In the genomic region with DNA sequence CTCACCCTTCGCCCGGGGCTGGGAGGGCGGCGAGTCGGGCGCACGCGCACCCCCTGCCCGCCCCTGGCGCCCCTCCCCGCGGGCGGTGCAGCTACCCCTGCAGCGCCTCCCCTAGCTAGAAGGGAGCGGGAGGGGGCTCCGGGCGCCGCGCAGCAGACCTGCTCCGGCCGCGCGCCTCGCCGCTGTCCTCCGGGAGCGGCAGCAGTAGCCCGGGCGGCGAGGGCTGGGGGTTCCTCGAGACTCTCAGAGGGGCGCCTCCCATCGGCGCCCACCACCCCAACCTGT, we compare ENCODE assay signal across 8 cellular contexts. TPM values are rescaled to one million over a fixed set of nuclear protein-coding genes. Genes with fewer than 3 reads are reported as not detected.
DNase-seq lines count a peak whose midpoint lies in the region; ATAC-seq and TF ChIP-seq lines count a peak whose summit lies in the region.

A gene with protein sequence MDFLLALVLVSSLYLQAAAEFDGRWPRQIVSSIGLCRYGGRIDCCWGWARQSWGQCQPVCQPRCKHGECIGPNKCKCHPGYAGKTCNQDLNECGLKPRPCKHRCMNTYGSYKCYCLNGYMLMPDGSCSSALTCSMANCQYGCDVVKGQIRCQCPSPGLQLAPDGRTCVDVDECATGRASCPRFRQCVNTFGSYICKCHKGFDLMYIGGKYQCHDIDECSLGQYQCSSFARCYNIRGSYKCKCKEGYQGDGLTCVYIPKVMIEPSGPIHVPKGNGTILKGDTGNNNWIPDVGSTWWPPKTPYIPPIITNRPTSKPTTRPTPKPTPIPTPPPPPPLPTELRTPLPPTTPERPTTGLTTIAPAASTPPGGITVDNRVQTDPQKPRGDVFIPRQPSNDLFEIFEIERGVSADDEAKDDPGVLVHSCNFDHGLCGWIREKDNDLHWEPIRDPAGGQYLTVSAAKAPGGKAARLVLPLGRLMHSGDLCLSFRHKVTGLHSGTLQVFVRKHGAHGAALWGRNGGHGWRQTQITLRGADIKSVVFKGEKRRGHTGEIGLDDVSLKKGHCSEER (plus strand): TSS at position 148 of the 285 bp plus-strand sequence. CDS start 182 bp downstream, outside the sequence.

- H2AFZ ChIP-seq in MM.1S (ENCODE audit: low read length), result peak within 1 kb of the TSS; percentile 92

- TF ChIP-seq CTCF in MM.1S (IDR thresholded peaks at IDR 0.05; ENCODE audit: low read length) (no peak), dorsolateral prefrontal cortex (IDR thresholded peaks at IDR 0.05 in 54 of 56, conservative IDR thresholded peaks at IDR 0.05 in 2 of 56; ENCODE audit: low read depth in 1 of 56, partially characterized antibody in 56 of 56) (no peak), mesothelial cell of epicardium (IDR thresholded peaks at IDR 0.05; ENCODE audit: unreplicated experiment) (no peak)

- H3K4me3 ChIP-seq in MM.1S (ENCODE audit: low read length), result peak within 1 kb of the TSS; percentile 82
- peak within 1 kb of the TSS; percentile 3 to 68 (median 52) for H3K4me3 ChIP-seq in dorsolateral prefrontal cortex

- peak within 1 kb of the TSS; percentile 75 for H3K27ac Mint-ChIP-seq in mesothelial cell of epicardium
- no peak within 1 kb of the TSS for H3K27ac Mint-ChIP-seq in activated T-helper 17 cell treated with anti-CD3 and anti-CD28 coated beads, Interleukin-2, amount 50 U/mL, for 72 hours

- H3K9me3 ChIP-seq in MM.1S (replicated peaks; ENCODE audit: insufficient read depth, low read length), result no peaks in the 10 kb centered on the region

- H3K79me2 ChIP-seq in MM.1S (ENCODE audit: low read length), result peaks cover 23% of the 10 kb centered on the region

- H3K36me3 ChIP-seq in MM.1S (replicated peaks; ENCODE audit: insufficient read depth, low read length), result no peaks in the 10 kb centered on the region

- peak within 1 kb of the TSS; percentile 87 for H3K4me3 Mint-ChIP-seq in mesothelial cell of epicardium
- no peak within 1 kb of the TSS for H3K4me3 Mint-ChIP-seq in activated T-helper 17 cell treated with anti-CD3 and anti-CD28 coated beads, Interleukin-2, amount 50 U/mL, for 72 hours

- peaks cover 19% of the 10 kb centered on the region for H3K4me1 ChIP-seq in MM.1S (ENCODE audit: low read length)

- H3K27ac ChIP-seq in MM.1S (ENCODE audit: low read length) (peak within 1 kb of the TSS; percentile 65; the same call in 1 of the 2 replicates), dorsolateral prefrontal cortex (peak within 1 kb of the TSS in 8 of 59 donors; percentile 20 to 56 (median 36))

- H3K27me3 ChIP-seq in MM.1S (replicated peaks; ENCODE audit: insufficient read depth, low read length) (no peaks in the 10 kb centered on the region), dorsolateral prefrontal cortex (peaks cover 0 to 77% (median 38%) of the 10 kb centered on the region in 45 donors)

- DNase-seq in D341Med (ENCODE audit: low spot score) (peak; percentile 77), MM.1S (peak; percentile 73), dorsolateral prefrontal cortex (peak in 1 of 10 donors; percentile 37), mesothelial cell of epicardium (ENCODE audit: low spot score in 2 of 2, unreplicated experiment in 2 of 2) (peak; percentile 37 to 62), hippocampal formation (lab: John Stamatoyannopoulos, UW) (no peak), hepatic stellate cell (ENCODE audit: low spot score) (no peak)

- H3K9me3 Mint-ChIP-seq in mesothelial cell of epicardium, result no peaks in the 10 kb centered on the region
- H3K9me3 Mint-ChIP-seq in activated T-helper 17 cell treated with anti-CD3 and anti-CD28 coated beads, Interleukin-2, amount 50 U/mL, for 72 hours, result no peaks in the 10 kb centered on the region

- peak within 1 kb of the TSS; percentile 77 for H3K9ac ChIP-seq in MM.1S (ENCODE audit: low read length)

- peaks cover 26% of the 10 kb centered on the region for H3K4me1 Mint-ChIP-seq in mesothelial cell of epicardium
- H3K4me1 Mint-ChIP-seq in activated T-helper 17 cell treated with anti-CD3 and anti-CD28 coated beads, Interleukin-2, amount 50 U/mL, for 72 hours, result no peaks in the 10 kb centered on the region

- H3K4me2 ChIP-seq in MM.1S (ENCODE audit: low read depth, low read length), result peak within 1 kb of the TSS; percentile 78

- H4K20me1 ChIP-seq in MM.1S (ENCODE audit: insufficient read depth, low read length), result no peaks in the 10 kb centered on the region

- intact Hi-C loops in dorsolateral prefrontal cortex (cut with DNase I), result no loop called here

- H3F3A ChIP-seq in MM.1S (ENCODE audit: insufficient read depth, low read length), result peaks cover 17% of the 10 kb centered on the region

- H3K36me3 Mint-ChIP-seq in mesothelial cell of epicardium, result peaks cover 3% of the 10 kb centered on the region
- no peaks in the 10 kb centered on the region for H3K36me3 Mint-ChIP-seq in activated T-helper 17 cell treated with anti-CD3 and anti-CD28 coated beads, Interleukin-2, amount 50 U/mL, for 72 hours (ENCODE audit: low read depth)

- peak; percentile 28 for ATAC-seq in GM21515 (IDR thresholded peaks at IDR 0.05; ENCODE audit: unreplicated experiment)
- no peak for ATAC-seq in activated T-helper 17 cell treated with anti-CD3 and anti-CD28 coated beads, Interleukin-2, amount 50 U/mL, for 72 hours (replicated peaks)

- no peaks in the 10 kb centered on the region for H3K9me2 ChIP-seq in MM.1S (replicated peaks; ENCODE audit: insufficient read depth, low read length)

- peaks cover 88% of the 10 kb centered on the region for H3K27me3 Mint-ChIP-seq in mesothelial cell of epicardium (ENCODE audit: low read depth)
- H3K27me3 Mint-ChIP-seq in activated T-helper 17 cell treated with anti-CD3 and anti-CD28 coated beads, Interleukin-2, amount 50 U/mL, for 72 hours, result peaks cover 47% of the 10 kb centered on the region

RNA-seq across cellular contexts. Expression of the gene that starts here (rescaled TPM):
- 10 to 100 TPM in 14 of 120 experiments, 1 to 10 TPM in 106; 2.5 to 16.9 (median 6.4) TPM for total RNA-seq in dorsolateral prefrontal cortex
- total RNA-seq in mesothelial cell of epicardium, result 53.8 to 68.6 TPM (median 53.9 TPM) in 3 replicates
- total RNA-seq in activated T-helper 17 cell treated with anti-CD3 and anti-CD28 coated beads, Interleukin-2, amount 50 U/mL, for 72 hours, result not detected

Comparison
In these comparisons a context has a peak if more than half of its experiments do, and no peak if none do; other contexts are left out.
1. DNase-seq: peak in D341Med (single experiment), MM.1S (single experiment) and mesothelial cell of epicardium (2 of 2); none in hippocampal formation (0 of 2) and hepatic stellate cell (single experiment).